ENCODE assay signal across 11 cellular contexts in genomic region chr21:19878133-19878532, GRCh38.
"Had no signal": no experiment of that assay in that cellular context is flagged by ENCODE, and none has a peak within 500 bp of the region (broad histone marks: within the 10 kb centered on the region; RNA-seq: fewer than 3 reads in every experiment).

No MANE protein-coding gene starts in this region.

- H3K27ac ChIP-seq: GM23248 had no signal

- H3K9ac ChIP-seq: GM23248 had no signal

- H3K36me3 ChIP-seq: HAP-1 had no signal

- H3K4me3 Mint-ChIP-seq: GM23338, H9, HFFc6 had no signal

- H3K4me1 Mint-ChIP-seq: GM23338, H9 had no signal

- H3K4me2 ChIP-seq: GM23338 had no signal

- H2AFZ ChIP-seq: GM23248, GM23338 had no signal

- H3K27ac Mint-ChIP-seq: GM23338, H9, HFFc6 had no signal

- H3K9me3 ChIP-seq: HAP-1 had no signal

- ATAC-seq: GM23338, HCT116 had no signal

- FAIRE-seq: H1, H54 had no signal

- H3K4me1 ChIP-seq: HAP-1 had no signal

- H3K9me3 Mint-ChIP-seq: GM23338, H9 had no signal

- H3K4me3 ChIP-seq: GM23248, GM23338, HAP-1 had no signal

- DNase-seq: GM23248, GOT3, H7, H9, HCEC 1CT, HFFc6 had no signal
